Comparison of ENCODE assay signal across 21 cellular contexts in genomic region chr20:56614196-56614595, GRCh38. TPM values are rescaled to one million over a fixed set of nuclear protein-coding genes. Genes with fewer than 3 reads are reported as not detected.
A peak's percentile ranks its signal among the peaks of the same experiment; 100 is the strongest.
DNase-seq lines count a peak whose midpoint lies in the region; ATAC-seq and TF ChIP-seq lines count a peak whose summit lies in the region.
"Had no signal": no experiment of that assay in that cellular context is flagged by ENCODE, and none has a peak within 500 bp of the region (broad histone marks: within the 10 kb centered on the region; RNA-seq: fewer than 3 reads in every experiment).

No MANE protein-coding gene starts in this region.

- H3K9me3 Mint-ChIP-seq in GM23338: no peaks in the 10 kb centered on the region
- no peaks in the 10 kb centered on the region for H3K9me3 Mint-ChIP-seq in stimulated activated naive CD8-positive, alpha-beta T cell treated with anti-CD3 and anti-CD28 coated beads, Interleukin-15, amount 100 ng/mL, for 72 hours
- H3K9me3 Mint-ChIP-seq: CD4-positive, alpha-beta T cell; CD8-positive, alpha-beta memory T cell; H9 had no signal

- intact Hi-C loops in left colon (cut with DNase I, micrococcal nuclease): no loop called here

- DNase-seq in GM23338 (ENCODE audit: low spot score) (no peak), islet precursor cell (peak; percentile 44), left colon (no peak), SW480 (ENCODE audit: low spot score) (no peak)
- no peak for DNase-seq in stimulated activated naive CD8-positive, alpha-beta T cell treated with anti-CD3 and anti-CD28 coated beads, Interleukin-15, amount 100 ng/mL, for 72 hours
- DNase-seq: 8988T; ACHN; AML-193; BE2C; Calu3; CD4-positive, alpha-beta T cell; CD8-positive, alpha-beta memory T cell; COR-L47; DMS53; DMS79 treated with DMSO at 0.1 percent for 48 hours; H9 had no signal

- ATAC-seq in GM23338 (no peak), left colon (no peak)
- ATAC-seq in stimulated activated naive CD8-positive, alpha-beta T cell treated with anti-CD3 and anti-CD28 coated beads, Interleukin-15, amount 100 ng/mL, for 72 hours: no peak
- ATAC-seq: A549, HCT116 had no signal

- H2AFZ ChIP-seq in GM23338: peak overlapping the region; percentile 56; the same call in 1 of the 2 replicates

- peaks cover 9% of the 10 kb centered on the region for H3K27me3 Mint-ChIP-seq in GM23338 (ENCODE audit: insufficient read depth, low read depth, poor library complexity)
- peaks cover 12% of the 10 kb centered on the region for H3K27me3 Mint-ChIP-seq in stimulated activated naive CD8-positive, alpha-beta T cell treated with anti-CD3 and anti-CD28 coated beads, Interleukin-15, amount 100 ng/mL, for 72 hours

- no peaks in the 10 kb centered on the region for H4K20me1 ChIP-seq in GM23338 (replicated peaks; ENCODE audit: insufficient read depth)
- H4K20me1 ChIP-seq: BLaER1 treated with 17β-estradiol and CSF1 and Interleukin-3, amounts not matched to agents 10 nM and 100 nM had no signal

- H3K4me2 ChIP-seq in GM23338: no peak overlapping the region
- H3K4me2 ChIP-seq: A549; BLaER1 treated with 17β-estradiol and CSF1 and Interleukin-3, amounts not matched to agents 10 nM and 100 nM had no signal

- no peaks in the 10 kb centered on the region for H3K79me2 ChIP-seq in GM23338 (replicated peaks; ENCODE audit: insufficient read depth)

- no peak overlapping the region for H3K4me3 Mint-ChIP-seq in GM23338
- H3K4me3 Mint-ChIP-seq in stimulated activated naive CD8-positive, alpha-beta T cell treated with anti-CD3 and anti-CD28 coated beads, Interleukin-15, amount 100 ng/mL, for 72 hours: no peak overlapping the region
- H3K4me3 Mint-ChIP-seq: CD14-positive monocyte; CD4-positive, alpha-beta T cell; CD8-positive, alpha-beta memory T cell; H9 had no signal

- no peaks in the 10 kb centered on the region for H3K36me3 Mint-ChIP-seq in GM23338 (ENCODE audit: low read depth)
- H3K36me3 Mint-ChIP-seq: CD14-positive monocyte; CD8-positive, alpha-beta memory T cell had no signal

- TF ChIP-seq CTCF in GM23338 (conservative IDR thresholded peaks at IDR 0.05; ENCODE audit: low read depth in 2 of 2): no peak

- H3K9me2 ChIP-seq in GM23338 (ENCODE audit: insufficient read depth): no peaks in the 10 kb centered on the region

- WGBS in esophagus, 2 donors: 57 to 90% methylated on average over 2 of the region's 2 CpGs

- H3K4me3 ChIP-seq in GM23338 (no peak overlapping the region), esophagus (ENCODE audit: low read depth in 1 of 2, low read length in 2 of 2) (no peak overlapping the region)
- H3K4me3 ChIP-seq: A549; BLaER1 treated with 17β-estradiol and CSF1 and Interleukin-3, amounts not matched to agents 10 nM and 100 nM had no signal

- no peaks in the 10 kb centered on the region for H3F3A ChIP-seq in GM23338 (replicated peaks; ENCODE audit: low read depth)

- H3K9me3 ChIP-seq in esophagus (ENCODE audit: control insufficient read depth in 2 of 2, insufficient read depth in 1 of 2, low read depth in 1 of 2, low read length in 1 of 2): no peaks in the 10 kb centered on the region
- H3K9me3 ChIP-seq: A549; BE2C; BLaER1 treated with 17β-estradiol and CSF1 and Interleukin-3, amounts not matched to agents 10 nM and 100 nM had no signal

- H3K27ac Mint-ChIP-seq in GM23338: no peak overlapping the region
- H3K27ac Mint-ChIP-seq in stimulated activated naive CD8-positive, alpha-beta T cell treated with anti-CD3 and anti-CD28 coated beads, Interleukin-15, amount 100 ng/mL, for 72 hours: no peak overlapping the region
- H3K27ac Mint-ChIP-seq: CD14-positive monocyte; CD4-positive, alpha-beta T cell; CD8-positive, alpha-beta memory T cell; H9 had no signal

- no peak overlapping the region for H3K27ac ChIP-seq in GM23338 (ENCODE audit: low read depth)
- H3K27ac ChIP-seq in esophagus (ENCODE audit: low read depth in 2 of 2, low read length in 1 of 2): peak overlapping the region; percentile 47 to 73
- H3K27ac ChIP-seq: A549; BLaER1 treated with 17β-estradiol and CSF1 and Interleukin-3, amounts not matched to agents 10 nM and 100 nM had no signal

- no peaks in the 10 kb centered on the region for H3K27me3 ChIP-seq in GM23338 (ENCODE audit: insufficient read depth)
- no peaks in the 10 kb centered on the region for H3K27me3 ChIP-seq in esophagus (ENCODE audit: control insufficient read depth in 1 of 2, insufficient read depth in 2 of 2, low read length in 2 of 2)
- H3K27me3 ChIP-seq: BE2C; BLaER1 treated with 17β-estradiol and CSF1 and Interleukin-3, amounts not matched to agents 10 nM and 100 nM had no signal

- H3K36me3 ChIP-seq in GM23338 (ENCODE audit: insufficient read depth): no peaks in the 10 kb centered on the region
- no peaks in the 10 kb centered on the region for H3K36me3 ChIP-seq in esophagus (ENCODE audit: control insufficient read depth in 2 of 2, insufficient read depth in 2 of 2, low read length in 1 of 2)
- H3K36me3 ChIP-seq: BE2C; BLaER1 treated with 17β-estradiol and CSF1 and Interleukin-3, amounts not matched to agents 10 nM and 100 nM had no signal

- peaks cover 6% of the 10 kb centered on the region for H3K4me1 Mint-ChIP-seq in GM23338
- no peaks in the 10 kb centered on the region for H3K4me1 Mint-ChIP-seq in stimulated activated naive CD8-positive, alpha-beta T cell treated with anti-CD3 and anti-CD28 coated beads, Interleukin-15, amount 100 ng/mL, for 72 hours
- H3K4me1 Mint-ChIP-seq: CD14-positive monocyte; CD8-positive, alpha-beta memory T cell had no signal

- no peaks in the 10 kb centered on the region; the same call in 1 of the 2 replicates for H3K4me1 ChIP-seq in GM23338 (ENCODE audit: insufficient read depth)
- peaks cover 0 to 5% of the 10 kb centered on the region in 2 donors for H3K4me1 ChIP-seq in esophagus (ENCODE audit: control insufficient read depth in 2 of 2, insufficient read depth in 2 of 2, low read length in 1 of 2)
- H3K4me1 ChIP-seq: A549, BE2C had no signal

TF ChIP-seq in GM23338, 12 proteins besides CTCF, POLR2A, EP300 and RAD21 (continues in another document):
- TF ChIP-seq ZNF462 (CRISPR knock-in tag; IDR thresholded peaks at IDR 0.05): no peak
- TF ChIP-seq ZNF331 (CRISPR knock-in tag; IDR thresholded peaks at IDR 0.05; ENCODE audit: low read depth): no peak

RNA-seq across cellular contexts. Expression of gene TFAP2C, which starts 14.9 kb away (rescaled TPM):
- 9.4 and 11.9 TPM in 2 replicates for total RNA-seq in GM23338 (2014; rRNA removed; shearing (Covaris generic))
- polyA plus RNA-seq in GM23338 (2016; fragmentation: Nextera tagmentation; extraction: Ambion mirVana) (11.7 and 14.3 TPM in 2 replicates), esophagus (10 to 100 TPM; 18.3 to 18.6 TPM)
- total RNA-seq in left colon: 1 to 10 TPM in 1 of 2 donors, under 1 TPM in 1; 0.52 to 1.6 TPM
- total RNA-seq: CD4-positive, alpha-beta T cell; CD8-positive, alpha-beta memory T cell had no signal
- polyA plus RNA-seq: CD14-positive monocyte; CD8-positive, alpha-beta memory T cell had no signal
